Comparison of ENCODE assay signal across 1 cellular context in genomic region chr11:86722748-86723147, GRCh38.
TF ChIP-seq lines count a peak whose summit lies in the region.

No MANE protein-coding gene starts in this region.

TF ChIP-seq in K562, 482 proteins besides CTCF, POLR2A, EP300 and RAD21 (continued from another document):
- TF ChIP-seq, protein P1, sequence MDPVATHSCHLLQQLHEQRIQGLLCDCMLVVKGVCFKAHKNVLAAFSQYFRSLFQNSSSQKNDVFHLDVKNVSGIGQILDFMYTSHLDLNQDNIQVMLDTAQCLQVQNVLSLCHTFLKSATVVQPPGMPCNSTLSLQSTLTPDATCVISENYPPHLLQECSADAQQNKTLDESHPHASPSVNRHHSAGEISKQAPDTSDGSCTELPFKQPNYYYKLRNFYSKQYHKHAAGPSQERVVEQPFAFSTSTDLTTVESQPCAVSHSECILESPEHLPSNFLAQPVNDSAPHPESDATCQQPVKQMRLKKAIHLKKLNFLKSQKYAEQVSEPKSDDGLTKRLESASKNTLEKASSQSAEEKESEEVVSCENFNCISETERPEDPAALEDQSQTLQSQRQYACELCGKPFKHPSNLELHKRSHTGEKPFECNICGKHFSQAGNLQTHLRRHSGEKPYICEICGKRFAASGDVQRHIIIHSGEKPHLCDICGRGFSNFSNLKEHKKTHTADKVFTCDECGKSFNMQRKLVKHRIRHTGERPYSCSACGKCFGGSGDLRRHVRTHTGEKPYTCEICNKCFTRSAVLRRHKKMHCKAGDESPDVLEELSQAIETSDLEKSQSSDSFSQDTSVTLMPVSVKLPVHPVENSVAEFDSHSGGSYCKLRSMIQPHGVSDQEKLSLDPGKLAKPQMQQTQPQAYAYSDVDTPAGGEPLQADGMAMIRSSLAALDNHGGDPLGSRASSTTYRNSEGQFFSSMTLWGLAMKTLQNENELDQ (CRISPR knock-in tag; IDR thresholded peaks at IDR 0.05; ENCODE audit: borderline replicate concordance), result no peak
- TF ChIP-seq, protein P2, sequence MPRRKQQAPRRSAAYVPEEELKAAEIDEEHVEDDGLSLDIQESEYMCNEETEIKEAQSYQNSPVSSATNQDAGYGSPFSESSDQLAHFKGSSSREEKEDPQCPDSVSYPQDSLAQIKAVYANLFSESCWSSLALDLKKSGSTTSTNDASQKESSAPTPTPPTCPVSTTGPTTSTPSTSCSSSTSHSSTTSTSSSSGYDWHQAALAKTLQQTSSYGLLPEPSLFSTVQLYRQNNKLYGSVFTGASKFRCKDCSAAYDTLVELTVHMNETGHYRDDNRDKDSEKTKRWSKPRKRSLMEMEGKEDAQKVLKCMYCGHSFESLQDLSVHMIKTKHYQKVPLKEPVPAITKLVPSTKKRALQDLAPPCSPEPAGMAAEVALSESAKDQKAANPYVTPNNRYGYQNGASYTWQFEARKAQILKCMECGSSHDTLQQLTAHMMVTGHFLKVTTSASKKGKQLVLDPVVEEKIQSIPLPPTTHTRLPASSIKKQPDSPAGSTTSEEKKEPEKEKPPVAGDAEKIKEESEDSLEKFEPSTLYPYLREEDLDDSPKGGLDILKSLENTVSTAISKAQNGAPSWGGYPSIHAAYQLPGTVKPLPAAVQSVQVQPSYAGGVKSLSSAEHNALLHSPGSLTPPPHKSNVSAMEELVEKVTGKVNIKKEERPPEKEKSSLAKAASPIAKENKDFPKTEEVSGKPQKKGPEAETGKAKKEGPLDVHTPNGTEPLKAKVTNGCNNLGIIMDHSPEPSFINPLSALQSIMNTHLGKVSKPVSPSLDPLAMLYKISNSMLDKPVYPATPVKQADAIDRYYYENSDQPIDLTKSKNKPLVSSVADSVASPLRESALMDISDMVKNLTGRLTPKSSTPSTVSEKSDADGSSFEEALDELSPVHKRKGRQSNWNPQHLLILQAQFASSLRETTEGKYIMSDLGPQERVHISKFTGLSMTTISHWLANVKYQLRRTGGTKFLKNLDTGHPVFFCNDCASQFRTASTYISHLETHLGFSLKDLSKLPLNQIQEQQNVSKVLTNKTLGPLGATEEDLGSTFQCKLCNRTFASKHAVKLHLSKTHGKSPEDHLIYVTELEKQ (CRISPR knock-in tag; IDR thresholded peaks at IDR 0.05), result no peak
- no peak for TF ChIP-seq GATAD2B (IDR thresholded peaks at IDR 0.05; ENCODE audit: borderline replicate concordance)
